ENCODE assay signal across 8 cellular contexts in genomic region chr1:177209357-177209756, GRCh38. TPM values are rescaled to one million over a fixed set of nuclear protein-coding genes. Genes with fewer than 3 reads are reported as not detected.
DNase-seq lines count a peak whose midpoint lies in the region; TF ChIP-seq lines count a peak whose summit lies in the region.

No MANE protein-coding gene starts in this region.

- H3K4me1 ChIP-seq in esophagus muscularis mucosa, result peaks cover 19 to 47% (median 30%) of the 10 kb centered on the region in 4 donors
- peaks cover 5% of the 10 kb centered on the region for H3K4me1 ChIP-seq in ovary (ENCODE audit: insufficient read depth)

- no peak overlapping the region for H3K27ac Mint-ChIP-seq in activated T-helper 1 cell treated with anti-CD3 and anti-CD28 coated beads, Interleukin-12 subunit alpha, Interleukin-12 subunit beta, Interleukin-2, Interleukin-4 antibody, amounts not matched to agents 30 ng/mL and 10 ng/mL and 1 ng/mL, durations not matched to agents 14 hours and 24 hours and 36 hours
- H3K27ac Mint-ChIP-seq in CD14-positive monocyte, result no peak overlapping the region

- no peaks in the 10 kb centered on the region for H3K9me3 Mint-ChIP-seq in activated T-helper 1 cell treated with anti-CD3 and anti-CD28 coated beads, Interleukin-12 subunit alpha, Interleukin-12 subunit beta, Interleukin-2, Interleukin-4 antibody, amounts not matched to agents 30 ng/mL and 10 ng/mL and 1 ng/mL, durations not matched to agents 14 hours and 24 hours and 36 hours
- H3K9me3 Mint-ChIP-seq in CD14-positive monocyte, result peaks cover 0 to 13% (median 3%) of the 10 kb centered on the region in 7 donors

- H3K9me3 ChIP-seq in esophagus muscularis mucosa (no peaks in the 10 kb centered on the region), ovary (no peaks in the 10 kb centered on the region)

- H3K27ac ChIP-seq in esophagus muscularis mucosa (replicated peaks in 1 of 4) (peak overlapping the region; percentile 5 to 53 (median 34)), ovary (no peak overlapping the region)

- in situ Hi-C loops in GM13977 (cut with MboI; ENCODE audit: low pct_unique_long_range_greater_than_20kb, low sequenced_read_pairs, unreplicated experiment), result no loop called here

- TF ChIP-seq CTCF in esophagus muscularis mucosa (IDR thresholded peaks at IDR 0.05), result no peak
- no peak for TF ChIP-seq CTCF in ovary (IDR thresholded peaks at IDR 0.05)
- TF ChIP-seq CTCF in CD14-positive monocyte (IDR thresholded peaks at IDR 0.05), result no peak
- TF ChIP-seq CTCF in GM10248 (IDR thresholded peaks at IDR 0.05; ENCODE audit: control extremely low read depth, extremely low read depth, low read depth, missing control alignments), result no peak
- TF ChIP-seq CTCF in GM13977 (IDR thresholded peaks at IDR 0.05; ENCODE audit: extremely low read depth, insufficient read depth, missing control alignments), result no peak

- intact Hi-C loops in esophagus muscularis mucosa (cut with DNase I), result no loop called here
- intact Hi-C loops in ovary (cut with DNase I), result no loop called here
- intact Hi-C loops in activated T-helper 1 cell treated with anti-CD3 and anti-CD28 coated beads, Interleukin-12 subunit alpha, Interleukin-12 subunit beta, Interleukin-2, Interleukin-4 antibody, amounts not matched to agents 30 ng/mL and 10 ng/mL and 1 ng/mL, durations not matched to agents 14 hours and 24 hours and 36 hours (cut with micrococcal nuclease), result no loop called here
- intact Hi-C loops in CD14-positive monocyte (cut with micrococcal nuclease), result no loop called here

- TF ChIP-seq POLR2A in esophagus muscularis mucosa (IDR thresholded peaks at IDR 0.05; ENCODE audit: low read depth), result no peak
- TF ChIP-seq POLR2A in ovary (IDR thresholded peaks at IDR 0.05), result no peak

- no peaks in the 10 kb centered on the region for H3K27me3 Mint-ChIP-seq in activated T-helper 1 cell treated with anti-CD3 and anti-CD28 coated beads, Interleukin-12 subunit alpha, Interleukin-12 subunit beta, Interleukin-2, Interleukin-4 antibody, amounts not matched to agents 30 ng/mL and 10 ng/mL and 1 ng/mL, durations not matched to agents 14 hours and 24 hours and 36 hours (ENCODE audit: insufficient read depth)
- peaks cover 0 to 2% (median 0%) of the 10 kb centered on the region in 3 donors for H3K27me3 Mint-ChIP-seq in CD14-positive monocyte (ENCODE audit: low read depth in 3 of 3)

- H3K4me3 Mint-ChIP-seq in activated T-helper 1 cell treated with anti-CD3 and anti-CD28 coated beads, Interleukin-12 subunit alpha, Interleukin-12 subunit beta, Interleukin-2, Interleukin-4 antibody, amounts not matched to agents 30 ng/mL and 10 ng/mL and 1 ng/mL, durations not matched to agents 14 hours and 24 hours and 36 hours, result no peak overlapping the region
- H3K4me3 Mint-ChIP-seq in CD14-positive monocyte, result no peak overlapping the region

- CTCF ChIA-PET in GM10248 (lab: Yijun Ruan, JAX), result interaction anchor here (0.8 to 0.9 kb wide), 2 partner anchors 9 to 12 kb away, joined by 3 to 4 read pairs; no protein-coding TSS in a partner anchor

- H3K27me3 ChIP-seq in esophagus muscularis mucosa (no peaks in the 10 kb centered on the region), ovary (no peaks in the 10 kb centered on the region)

- WGBS in esophagus muscularis mucosa, result 21% methylated on average over 3 of the region's 3 CpGs
- 13 to 24% (median 18%) methylated on average over 3 of the region's 3 CpGs for WGBS in ovary, 3 donors

- no peaks in the 10 kb centered on the region for H3K4me1 Mint-ChIP-seq in activated T-helper 1 cell treated with anti-CD3 and anti-CD28 coated beads, Interleukin-12 subunit alpha, Interleukin-12 subunit beta, Interleukin-2, Interleukin-4 antibody, amounts not matched to agents 30 ng/mL and 10 ng/mL and 1 ng/mL, durations not matched to agents 14 hours and 24 hours and 36 hours (ENCODE audit: low read depth)
- H3K4me1 Mint-ChIP-seq in CD14-positive monocyte, result no peaks in the 10 kb centered on the region

- no peaks in the 10 kb centered on the region for H3K36me3 Mint-ChIP-seq in activated T-helper 1 cell treated with anti-CD3 and anti-CD28 coated beads, Interleukin-12 subunit alpha, Interleukin-12 subunit beta, Interleukin-2, Interleukin-4 antibody, amounts not matched to agents 30 ng/mL and 10 ng/mL and 1 ng/mL, durations not matched to agents 14 hours and 24 hours and 36 hours (ENCODE audit: low read depth)
- no peaks in the 10 kb centered on the region for H3K36me3 Mint-ChIP-seq in CD14-positive monocyte

- POLR2A ChIA-PET in GM10248 (lab: Yijun Ruan, JAX), result no interaction called here

- DNase-seq in EL (peak; percentile 99), NCI-H69 (lab: John Stamatoyannopoulos, UW) (peak; percentile 42), esophagus muscularis mucosa (ENCODE audit: extremely low spot score) (peak; percentile 94), ovary (peak; percentile 38 to 65 (median 49)), CD14-positive monocyte (ENCODE audit: low spot score) (no peak), GM10248 (ENCODE audit: extremely low spot score) (no peak), GM13977 (ENCODE audit: low spot score) (no peak)
- DNase-seq in activated T-helper 1 cell treated with anti-CD3 and anti-CD28 coated beads, Interleukin-12 subunit alpha, Interleukin-12 subunit beta, Interleukin-2, Interleukin-4 antibody, amounts not matched to agents 30 ng/mL and 10 ng/mL and 1 ng/mL, durations not matched to agents 14 hours and 24 hours and 36 hours (ENCODE audit: low spot score), result no peak

- H3K4me3 ChIP-seq in esophagus muscularis mucosa (no peak overlapping the region), ovary (no peak overlapping the region)

- H3K36me3 ChIP-seq in esophagus muscularis mucosa (no peaks in the 10 kb centered on the region), ovary (no peaks in the 10 kb centered on the region)

- TF ChIP-seq EP300 in esophagus muscularis mucosa (IDR thresholded peaks at IDR 0.05) (no peak), ovary (IDR thresholded peaks at IDR 0.05) (no peak)

RNA-seq across cellular contexts. Expression of gene BRINP2, which starts 38.6 kb away (rescaled TPM):
- total RNA-seq in esophagus muscularis mucosa, result 1 to 10 TPM in 1 of 4 donors, under 1 TPM in 3; 0.42 to 1.7 (median 0.70) TPM
- total RNA-seq in ovary, result under 1 TPM in 4 of 7 donors, not detected in 3; 0.07 to 0.32 (median 0.16) TPM
- under 1 TPM; 0.02 to 0.70 TPM for polyA plus RNA-seq in ovary
- total RNA-seq in activated T-helper 1 cell treated with anti-CD3 and anti-CD28 coated beads, Interleukin-12 subunit alpha, Interleukin-12 subunit beta, Interleukin-2, Interleukin-4 antibody, amounts not matched to agents 30 ng/mL and 10 ng/mL and 1 ng/mL, durations not matched to agents 14 hours and 24 hours and 36 hours, result 0.26 TPM in 1 of 2 replicates, not detected in the other
- polyA plus RNA-seq in CD14-positive monocyte, result not detected

RNA-seq across cellular contexts. Expression of gene ASTN1, which starts 44.8 kb away (rescaled TPM):
- total RNA-seq in esophagus muscularis mucosa, result 1 to 10 TPM; 1.2 to 2.2 (median 1.6) TPM
- 10 to 100 TPM in 1 of 7 donors, 1 to 10 TPM in 6; 1.1 to 14.8 (median 2.7) TPM for total RNA-seq in ovary
- polyA plus RNA-seq in ovary, result 1 to 10 TPM; 1.5 to 4.3 TPM
- not detected in 2 replicates for total RNA-seq in activated T-helper 1 cell treated with anti-CD3 and anti-CD28 coated beads, Interleukin-12 subunit alpha, Interleukin-12 subunit beta, Interleukin-2, Interleukin-4 antibody, amounts not matched to agents 30 ng/mL and 10 ng/mL and 1 ng/mL, durations not matched to agents 14 hours and 24 hours and 36 hours
- not detected for polyA plus RNA-seq in CD14-positive monocyte

Comparison
In these comparisons a context has a peak if more than half of its experiments do, and no peak if none do; other contexts are left out.
1. DNase-seq: peak in EL (single experiment), NCI-H69 (single experiment), esophagus muscularis mucosa (single experiment) and ovary (5 of 5); none in activated T-helper 1 cell treated with anti-CD3 and anti-CD28 coated beads, Interleukin-12 subunit alpha, Interleukin-12 subunit beta, Interleukin-2, Interleukin-4 antibody, amounts not matched to agents 30 ng/mL and 10 ng/mL and 1 ng/mL, durations not matched to agents 14 hours and 24 hours and 36 hours (single experiment), CD14-positive monocyte (single experiment), GM10248 (single experiment) and GM13977 (single experiment).
2. H3K27ac ChIP-seq: peak in esophagus muscularis mucosa (4 of 4); none in ovary (0 of 2).